In the genomic region with DNA sequence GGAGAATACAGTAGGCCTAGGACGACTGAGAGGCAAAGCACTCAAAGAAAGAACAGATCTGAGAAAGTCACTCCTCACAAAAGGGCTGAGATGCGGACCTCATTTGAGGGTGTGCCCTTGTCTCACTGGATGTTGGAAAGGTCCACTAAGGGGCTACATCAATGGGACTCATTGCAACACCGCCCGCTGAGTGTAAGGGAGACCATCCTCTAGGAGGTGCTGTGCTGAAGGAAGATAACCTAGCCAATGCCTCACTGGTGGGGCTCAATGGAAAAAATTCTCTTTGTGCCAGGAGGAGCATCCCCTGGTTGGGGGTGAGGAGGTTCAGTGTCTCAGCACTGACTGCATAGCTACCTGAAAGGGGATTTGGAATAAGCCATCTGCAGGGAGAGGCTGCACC, we compare ENCODE assay signal across 26 cellular contexts.
"Had no signal": no experiment of that assay in that cellular context is flagged by ENCODE, and none has a peak within 500 bp of the region (broad histone marks: within the 10 kb centered on the region; RNA-seq: fewer than 3 reads in every experiment).

No MANE protein-coding gene starts in this region.

- H3K27me3 Mint-ChIP-seq: stimulated activated memory B cell treated with anti-CD40 and anti-IgM and Interleukin-4, amounts not matched to agents 10 μg/mL and 1 μg/mL and 100 μg/mL, for 72 hours; stimulated activated naive CD8-positive, alpha-beta T cell treated with anti-CD3 and anti-CD28 coated beads, Interleukin-15, amount 100 ng/mL, for 72 hours; type B pancreatic cell had no signal

- H3K4me2 ChIP-seq: smooth muscle cell had no signal

- H3K4me3 ChIP-seq: left ventricle myocardium inferior, lung, mucosa of descending colon, psoas muscle, right atrium auricular region, right lobe of liver, smooth muscle cell, tibial nerve, uterus had no signal

- H3K4me1 Mint-ChIP-seq: naive thymus-derived CD8-positive, alpha-beta T cell; nephron; neural crest cell; stimulated activated memory B cell treated with anti-CD40 and anti-IgM and Interleukin-4, amounts not matched to agents 10 μg/mL and 1 μg/mL and 100 μg/mL, for 72 hours; stimulated activated naive CD8-positive, alpha-beta T cell treated with anti-CD3 and anti-CD28 coated beads, Interleukin-15, amount 100 ng/mL, for 72 hours had no signal

- H3K27ac Mint-ChIP-seq: naive thymus-derived CD8-positive, alpha-beta T cell; nephron; stimulated activated memory B cell treated with anti-CD40 and anti-IgM and Interleukin-4, amounts not matched to agents 10 μg/mL and 1 μg/mL and 100 μg/mL, for 72 hours; stimulated activated naive CD8-positive, alpha-beta T cell treated with anti-CD3 and anti-CD28 coated beads, Interleukin-15, amount 100 ng/mL, for 72 hours; type B pancreatic cell had no signal

- ATAC-seq: mucosa of descending colon; naive thymus-derived CD8-positive, alpha-beta T cell; psoas muscle; right lobe of liver; stimulated activated memory B cell treated with anti-CD40 and anti-IgM and Interleukin-4, amounts not matched to agents 10 μg/mL and 1 μg/mL and 100 μg/mL, for 72 hours; stimulated activated naive CD8-positive, alpha-beta T cell treated with anti-CD3 and anti-CD28 coated beads, Interleukin-15, amount 100 ng/mL, for 72 hours had no signal

- DNase-seq: hypothalamus; islet precursor cell; left ventricle myocardium inferior; midbrain; mucosa of descending colon; naive thymus-derived CD8-positive, alpha-beta T cell; occipital lobe; psoas muscle; right lobe of liver; stimulated activated CD4-positive, alpha-beta T cell treated with anti-CD3 and anti-CD28 coated beads, Interleukin-1b, Interleukin-23, amount 100 ng/mL, for 48 hours; stimulated activated CD4-positive, alpha-beta T cell treated with anti-CD3 and anti-CD28 coated beads, Interleukin-2, amount 100 ng/mL, for 48 hours; stimulated activated CD4-positive, alpha-beta T cell treated with anti-CD3 and anti-CD28 coated beads, Interleukin-4, amount 100 ng/mL, for 4 hours; stimulated activated CD8-positive, alpha-beta memory T cell treated with anti-CD3 and anti-CD28 coated beads, Interleukin-4, amount 100 ng/mL, for 48 hours; stimulated activated naive CD4-positive, alpha-beta T cell treated with Interleukin-2 at 50 U/mL for 16 hours; stimulated activated naive CD8-positive, alpha-beta T cell treated with anti-CD3 and anti-CD28 coated beads, Interleukin-15, amount 100 ng/mL, for 72 hours; substantia nigra; uterus had no signal

- H3K27ac ChIP-seq: left ventricle myocardium inferior, parathyroid adenoma, psoas muscle, right atrium auricular region, right lobe of liver, tibial nerve, uterus had no signal

- H3K79me2 ChIP-seq: parathyroid adenoma had no signal

- H3K36me3 ChIP-seq: left ventricle myocardium inferior, right atrium auricular region, right lobe of liver, tibial nerve, uterus had no signal

- H3K9me3 ChIP-seq: mucosa of descending colon, right lobe of liver had no signal

- H3K27me3 ChIP-seq: right atrium auricular region, right lobe of liver, tibial nerve, uterus had no signal

- H2AFZ ChIP-seq: parathyroid adenoma had no signal

- H3K4me1 ChIP-seq: left ventricle myocardium inferior, parathyroid adenoma, psoas muscle, right atrium auricular region, right lobe of liver, tibial nerve, uterus had no signal

- H3K36me3 Mint-ChIP-seq: stimulated activated memory B cell treated with anti-CD40 and anti-IgM and Interleukin-4, amounts not matched to agents 10 μg/mL and 1 μg/mL and 100 μg/mL, for 72 hours; type B pancreatic cell had no signal

- H3K4me3 Mint-ChIP-seq: naive thymus-derived CD8-positive, alpha-beta T cell; nephron; neural crest cell; stimulated activated memory B cell treated with anti-CD40 and anti-IgM and Interleukin-4, amounts not matched to agents 10 μg/mL and 1 μg/mL and 100 μg/mL, for 72 hours; stimulated activated naive CD8-positive, alpha-beta T cell treated with anti-CD3 and anti-CD28 coated beads, Interleukin-15, amount 100 ng/mL, for 72 hours; type B pancreatic cell had no signal

- H3K9ac ChIP-seq: parathyroid adenoma had no signal
